In the genomic region with DNA sequence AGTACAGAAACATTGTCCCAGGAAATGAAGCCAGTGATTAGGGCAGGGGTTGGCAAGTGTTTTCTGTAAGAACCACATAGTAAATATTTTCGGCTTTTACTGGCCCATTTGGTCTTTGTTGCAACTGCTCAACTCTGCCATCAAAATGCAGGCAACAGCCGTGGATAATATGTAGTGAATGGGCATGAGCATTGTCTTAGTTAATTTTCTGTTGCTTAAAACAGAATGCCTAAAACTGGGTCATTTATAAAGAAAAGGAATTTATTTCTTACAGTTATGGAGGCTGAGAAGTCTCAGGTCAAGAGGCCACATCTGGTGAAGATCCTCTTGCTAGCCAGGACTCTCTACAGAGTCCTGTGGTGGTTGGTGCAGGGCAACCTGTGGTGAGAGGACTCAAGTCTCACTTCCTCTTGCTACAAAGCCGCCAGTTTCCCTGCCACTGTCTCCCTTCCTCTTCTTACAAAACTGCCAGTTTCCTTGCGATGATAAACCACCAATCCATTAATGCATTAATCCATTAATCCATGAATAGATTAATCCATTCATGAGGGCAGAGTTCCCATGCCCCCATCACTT, we compare ENCODE assay signal across 9 cellular contexts.
A peak's percentile ranks its signal among the peaks of the same experiment; 100 is the strongest.
DNase-seq lines count a peak whose midpoint lies in the region; ATAC-seq and TF ChIP-seq lines count a peak whose summit lies in the region.
"Had no signal": no experiment of that assay in that cellular context is flagged by ENCODE, and none has a peak within 500 bp of the region (broad histone marks: within the 10 kb centered on the region; RNA-seq: fewer than 3 reads in every experiment).

No MANE protein-coding gene starts in this region.

- DNase-seq in NOMO-1 treated with DMSO at 0.1 percent for 48 hours (lab: John Stamatoyannopoulos, UW; ENCODE audit: unreplicated experiment) (peak; percentile 97), neural crest cell (ENCODE audit: low read depth, low spot score) (no peak), hepatic stellate cell (ENCODE audit: low spot score) (no peak), NCI-H146 (lab: John Stamatoyannopoulos, UW) (no peak), NCI-H2196 treated with DMSO at 0.1 percent for 48 hours (lab: John Stamatoyannopoulos, UW; ENCODE audit: unreplicated experiment) (no peak)
- DNase-seq in activated CD8-positive, alpha-beta memory T cell treated with anti-CD3 and anti-CD28 coated beads, Interleukin-2, amount 50 U/mL, for 4 hours = no peak
- DNase-seq: activated CD4-positive, CD25-positive, alpha-beta regulatory T cell had no signal

- H3K9me3 Mint-ChIP-seq in neural crest cell = no peaks in the 10 kb centered on the region

- H3K27me3 Mint-ChIP-seq in neural crest cell (ENCODE audit: low read depth) = no peaks in the 10 kb centered on the region

- H3K27ac Mint-ChIP-seq in neural crest cell (ENCODE audit: unreplicated experiment) = peak overlapping the region; percentile 81

- ATAC-seq in GM18870 (IDR thresholded peaks at IDR 0.05; ENCODE audit: unreplicated experiment) = peak; percentile 81
- ATAC-seq in HG02798 (IDR thresholded peaks at IDR 0.05; ENCODE audit: poor library complexity, unreplicated experiment) = peak; percentile 96

- no peak for TF ChIP-seq CTCF in neural crest cell (conservative IDR thresholded peaks at IDR 0.05)

- H3K4me3 Mint-ChIP-seq in neural crest cell = no peak overlapping the region

- H3K36me3 Mint-ChIP-seq in neural crest cell (ENCODE audit: low read depth) = no peaks in the 10 kb centered on the region

- peaks cover 19% of the 10 kb centered on the region for H3K4me1 Mint-ChIP-seq in neural crest cell
